ENCODE assay signal across 14 cellular contexts in genomic region chr12:27274706-27275105, GRCh38. TPM values are rescaled to one million over a fixed set of nuclear protein-coding genes. Genes with fewer than 3 reads are reported as not detected.
DNase-seq lines count a peak whose midpoint lies in the region; ATAC-seq and TF ChIP-seq lines count a peak whose summit lies in the region.
"Had no signal": no experiment of that assay in that cellular context is flagged by ENCODE, and none has a peak within 500 bp of the region (broad histone marks: within the 10 kb centered on the region; RNA-seq: fewer than 3 reads in every experiment).

No MANE protein-coding gene starts in this region.

- H3K4me3 ChIP-seq in coronary artery (peak overlapping the region; percentile 11), transverse colon (no peak overlapping the region), A673 (ENCODE audit: low read depth, low read length, poor library complexity, severe bottlenecking) (no peak overlapping the region)
- H3K4me3 ChIP-seq: BLaER1 treated with 17β-estradiol and CSF1 and Interleukin-3, amounts not matched to agents 10 nM and 100 nM had no signal

- no peak for TF ChIP-seq EP300 in transverse colon (IDR thresholded peaks at IDR 0.05; ENCODE audit: low read depth)

- no TSS peak for BruUV-seq in A673 (replicated peaks; lab: Mats Ljungman, UMichigan)

- no peak overlapping the region for H3K4me3 Mint-ChIP-seq in nephron progenitor cell

- peak; percentile 70 for DNase-seq in NCI-H226
- no peak for DNase-seq in coronary artery (ENCODE audit: low spot score)
- DNase-seq in nephron progenitor cell = no peak
- no peak for DNase-seq in transverse colon
- DNase-seq in stimulated activated CD4-positive, alpha-beta T cell treated with anti-CD3 and anti-CD28 coated beads, Interleukin-4, amount 100 ng/mL, for 4 hours = no peak
- DNase-seq in A673 (ENCODE audit: low spot score) = no peak
- DNase-seq: DMS 273 treated with DMSO at 0.1 percent for 48 hours; HCEC 1CT; NCI-H1436; NCI-H2029 treated with DMSO at 0.1 percent for 48 hours; NCI-H526; NK-92 treated with Interleukin-12 subunit alpha and Interleukin-12 subunit beta, amount 100 ng/mL, for 24 hours had no signal

- TF ChIP-seq CTCF in coronary artery (IDR thresholded peaks at IDR 0.05) = no peak
- TF ChIP-seq CTCF in nephron progenitor cell (IDR thresholded peaks at IDR 0.05) = no peak
- no peak for TF ChIP-seq CTCF in transverse colon (IDR thresholded peaks at IDR 0.05)
- TF ChIP-seq CTCF in A673 (conservative IDR thresholded peaks at IDR 0.05; ENCODE audit: low read depth, low read length) = no peak

- ATAC-seq in HG03354 (IDR thresholded peaks at IDR 0.05; ENCODE audit: poor library complexity, severe bottlenecking, unreplicated experiment) = no peak

- peaks cover 16% of the 10 kb centered on the region for H3K4me1 Mint-ChIP-seq in nephron progenitor cell

- peak overlapping the region; percentile 9 for H3K27ac Mint-ChIP-seq in nephron progenitor cell

- H3K27ac ChIP-seq in coronary artery (peak overlapping the region; percentile 5 to 91), transverse colon (peak overlapping the region in 3 of 4 donors; percentile 7 to 78 (median 32)), A673 (ENCODE audit: low read depth, low read length, poor library complexity, severe bottlenecking) (no peak overlapping the region)
- H3K27ac ChIP-seq: BLaER1 treated with 17β-estradiol and CSF1 and Interleukin-3, amounts not matched to agents 10 nM and 100 nM had no signal

- H3K4me1 ChIP-seq in transverse colon = peaks cover 30 to 96% (median 63%) of the 10 kb centered on the region in 4 donors
- H3K4me1 ChIP-seq in A673 (ENCODE audit: insufficient read depth, low read length, poor library complexity, severe bottlenecking) = no peaks in the 10 kb centered on the region

- no peaks in the 10 kb centered on the region for H3K27me3 Mint-ChIP-seq in nephron progenitor cell (ENCODE audit: low read depth, poor library complexity)

- H3K9me3 Mint-ChIP-seq in nephron progenitor cell = peaks cover 3% of the 10 kb centered on the region

- in situ Hi-C loops in transverse colon (cut with MboI; ENCODE audit: low pct_ligation_motif_present in 1 of 4, low pct_unique_long_range_greater_than_20kb in 1 of 4, low sequenced_read_pairs in 3 of 4) = no loop called here

- CTCF ChIA-PET in A673 (lab: Charles Lee) = no interaction called here

- H3K36me3 ChIP-seq in transverse colon (no peaks in the 10 kb centered on the region), A673 (ENCODE audit: insufficient read depth, low read length, poor library complexity, severe bottlenecking) (no peaks in the 10 kb centered on the region)

- H3K27me3 ChIP-seq in transverse colon (no peaks in the 10 kb centered on the region), A673 (replicated peaks; ENCODE audit: insufficient read depth, low read depth, low read length, poor library complexity) (no peaks in the 10 kb centered on the region)
- H3K27me3 ChIP-seq: BLaER1 treated with 17β-estradiol and CSF1 and Interleukin-3, amounts not matched to agents 10 nM and 100 nM had no signal

- POLR2A ChIA-PET in A673 (lab: Charles Lee; ENCODE audit: low non-redundant PET) = no interaction called here

- no peaks in the 10 kb centered on the region for H3K9me3 ChIP-seq in transverse colon
- no peaks in the 10 kb centered on the region for H3K9me3 ChIP-seq in A673 (ENCODE audit: low read depth, low read length, poor library complexity, severe bottlenecking)

- peaks cover 16% of the 10 kb centered on the region for H3K36me3 Mint-ChIP-seq in nephron progenitor cell (ENCODE audit: low read depth)

- intact Hi-C loops in transverse colon (cut with DNase I; ENCODE audit: low total_unique reads) (no loop called here), A673 (cut with micrococcal nuclease; ENCODE audit: unreplicated experiment) (no loop called here)

- TF ChIP-seq POLR2A in transverse colon (IDR thresholded peaks at IDR 0.05) = no peak

- 65 to 71% methylated on average over 2 of the region's 2 CpGs for WGBS in transverse colon (ENCODE audit: low coverage in 1 of 2), 2 donors

RNA-seq across cellular contexts. Expression of gene STK38L, which starts 30.6 kb away (rescaled TPM):
- total RNA-seq in transverse colon = 10 to 100 TPM; 18.5 to 51.8 (median 40.9) TPM
- total RNA-seq in A673 (2021) = 21.0 and 24.1 TPM in 2 replicates

RNA-seq across cellular contexts. Expression of gene BMAL2, which starts 57.9 kb away (rescaled TPM):
- total RNA-seq in transverse colon = 1 to 10 TPM in 2 of 4 donors, under 1 TPM in 2; 0.75 to 1.7 (median 1.3) TPM
- 10.2 and 10.3 TPM in 2 replicates for total RNA-seq in A673 (2021)
